33 cellular contexts compared by ENCODE assay signal in genomic region chr1:42748461-42749410, GRCh38. TPM values are rescaled to one million over a fixed set of nuclear protein-coding genes. Genes with fewer than 3 reads are reported as not detected.
A peak's percentile ranks its signal among the peaks of the same experiment; 100 is the strongest.
DNase-seq lines count a peak whose midpoint lies in the region; TF ChIP-seq lines count a peak whose summit lies in the region.
"Had no signal": no experiment of that assay in that cellular context is flagged by ENCODE, and none has a peak within 500 bp of the region (broad histone marks: within the 10 kb centered on the region; RNA-seq: fewer than 3 reads in every experiment).

No MANE protein-coding gene starts in this region.

- POLR2A ChIA-PET in RWPE1 (lab: Yijun Ruan, JAX; ENCODE audit: low non-redundant PET), result no interaction called here
- POLR2A ChIA-PET in activated CD4-positive, alpha-beta memory T cell treated with anti-CD3 and anti-CD28 coated beads, Interleukin-2, amount 10 ng/mL, durations not matched to agents 7 days and 5 days (lab: Charles Lee), result interaction anchor here (2.0 to 2.1 kb wide), 2 partner anchors 18 kb away, joined by 7 to 9 read pairs; partner anchors contain the start of genes C1orf50 and P3H1

- peaks cover 4% of the 10 kb centered on the region for H3K9me3 Mint-ChIP-seq in endothelial cell (ENCODE audit: unreplicated experiment)
- H3K9me3 Mint-ChIP-seq in activated CD4-positive, alpha-beta memory T cell treated with anti-CD3 and anti-CD28 coated beads, Interleukin-2, amount 10 ng/mL, durations not matched to agents 7 days and 5 days, result no peaks in the 10 kb centered on the region
- H3K9me3 Mint-ChIP-seq: activated CD4-positive, alpha-beta memory T cell treated with anti-CD3 and anti-CD28 coated beads for 36 hours; activated naive CD8-positive, alpha-beta T cell treated with anti-CD3 and anti-CD28 coated beads, Interleukin-2, amount 50 U/mL, for 24 hours; CD4-positive, alpha-beta T cell; natural killer cell treated with Interleukin-12 subunit alpha and Interleukin-12 subunit beta and Interleukin-15 and Interleukin-18, amount 100 ng/mL, for 72 hours had no signal

- DNase-seq in NOMO-1 treated with DMSO at 0.1 percent for 48 hours (lab: John Stamatoyannopoulos, UW; ENCODE audit: unreplicated experiment), result peak; percentile 26
- no peak for DNase-seq in NOMO-1 treated with dmso at 0.1 percent for 144 hours (lab: John Stamatoyannopoulos, UW; ENCODE audit: unreplicated experiment)
- no peak for DNase-seq in RWPE1 (ENCODE audit: low spot score)
- no peak for DNase-seq in endothelial cell (ENCODE audit: low spot score)
- DNase-seq in spleen, result no peak
- no peak for DNase-seq in GM03348 (ENCODE audit: low spot score)
- DNase-seq in activated CD4-positive, alpha-beta memory T cell treated with anti-CD3 and anti-CD28 coated beads, Interleukin-2, amount 10 ng/mL, durations not matched to agents 7 days and 5 days, result no peak
- no peak for DNase-seq in DMS 273 treated with DMSO at 0.1 percent for 48 hours (lab: John Stamatoyannopoulos, UW)
- DNase-seq: activated CD4-positive, alpha-beta memory T cell treated with anti-CD3 and anti-CD28 coated beads for 36 hours; activated effector memory CD4-positive, alpha-beta T cell treated with Interleukin-2 at 50 U/mL for 16 hours; activated naive CD8-positive, alpha-beta T cell treated with anti-CD3 and anti-CD28 coated beads, Interleukin-2, amount 50 U/mL, for 24 hours; CD4-positive, alpha-beta T cell; cerebellar nuclear complex; IMR-90; midbrain; NCI-H1048; NCI-H1694 treated with DMSO at 0.1 percent for 48 hours; NCI-H2171; NCI-H510A; OCI-M1; SK-N-SH; stimulated activated CD4-positive, alpha-beta T cell treated with anti-CD3 and anti-CD28 coated beads, Interleukin-2, amount 100 ng/mL, for 24 hours had no signal

- H3K4me1 ChIP-seq in spleen, result peaks cover 0 to 42% (median 11%) of the 10 kb centered on the region in 6 donors
- H3K4me1 ChIP-seq: vagina had no signal

- peaks cover 8 to 79% (median 50%) of the 10 kb centered on the region in 6 donors for H3K36me3 ChIP-seq in spleen

- H3K36me3 Mint-ChIP-seq in endothelial cell (ENCODE audit: low read depth, unreplicated experiment), result peaks cover 60% of the 10 kb centered on the region
- peaks cover 46% of the 10 kb centered on the region for H3K36me3 Mint-ChIP-seq in activated CD4-positive, alpha-beta memory T cell treated with anti-CD3 and anti-CD28 coated beads, Interleukin-2, amount 10 ng/mL, durations not matched to agents 7 days and 5 days (ENCODE audit: low read depth)

- H3K4me3 ChIP-seq in spleen, result no peak overlapping the region
- H3K4me3 ChIP-seq: smooth muscle cell, vagina had no signal

- H3K27me3 ChIP-seq in spleen (replicated peaks in 1 of 7), result no peaks in the 10 kb centered on the region
- H3K27me3 ChIP-seq: vagina had no signal

- no peaks in the 10 kb centered on the region for H3K9me3 ChIP-seq in spleen
- H3K9me3 ChIP-seq: SK-N-SH, vagina had no signal

- H3K4me3 Mint-ChIP-seq in endothelial cell (ENCODE audit: unreplicated experiment), result peak overlapping the region; percentile 81
- H3K4me3 Mint-ChIP-seq in activated CD4-positive, alpha-beta memory T cell treated with anti-CD3 and anti-CD28 coated beads, Interleukin-2, amount 10 ng/mL, durations not matched to agents 7 days and 5 days, result no peak overlapping the region
- H3K4me3 Mint-ChIP-seq: activated CD4-positive, alpha-beta memory T cell treated with anti-CD3 and anti-CD28 coated beads for 36 hours; activated naive CD8-positive, alpha-beta T cell treated with anti-CD3 and anti-CD28 coated beads, Interleukin-2, amount 50 U/mL, for 24 hours; CD4-positive, alpha-beta T cell; natural killer cell treated with Interleukin-12 subunit alpha and Interleukin-12 subunit beta and Interleukin-15 and Interleukin-18, amount 100 ng/mL, for 72 hours had no signal

- H3K27ac Mint-ChIP-seq in endothelial cell (ENCODE audit: unreplicated experiment), result no peak overlapping the region
- no peak overlapping the region for H3K27ac Mint-ChIP-seq in activated CD4-positive, alpha-beta memory T cell treated with anti-CD3 and anti-CD28 coated beads, Interleukin-2, amount 10 ng/mL, durations not matched to agents 7 days and 5 days
- H3K27ac Mint-ChIP-seq: activated CD4-positive, alpha-beta memory T cell treated with anti-CD3 and anti-CD28 coated beads for 36 hours; activated naive CD8-positive, alpha-beta T cell treated with anti-CD3 and anti-CD28 coated beads, Interleukin-2, amount 50 U/mL, for 24 hours; CD4-positive, alpha-beta T cell; natural killer cell treated with Interleukin-12 subunit alpha and Interleukin-12 subunit beta and Interleukin-15 and Interleukin-18, amount 100 ng/mL, for 72 hours had no signal

- TF ChIP-seq POLR2A in spleen (IDR thresholded peaks at IDR 0.05), result no peak

- no peak for TF ChIP-seq CTCF in RWPE1 (conservative IDR thresholded peaks at IDR 0.05; ENCODE audit: low read depth)
- TF ChIP-seq CTCF in endothelial cell (IDR thresholded peaks at IDR 0.05; ENCODE audit: unreplicated experiment), result no peak
- no peak for TF ChIP-seq CTCF in spleen (IDR thresholded peaks at IDR 0.05 in 8 of 11, conservative IDR thresholded peaks at IDR 0.05 in 3 of 11)

- H3K27me3 Mint-ChIP-seq in endothelial cell (ENCODE audit: unreplicated experiment), result peaks cover 9% of the 10 kb centered on the region
- no peaks in the 10 kb centered on the region for H3K27me3 Mint-ChIP-seq in activated CD4-positive, alpha-beta memory T cell treated with anti-CD3 and anti-CD28 coated beads, Interleukin-2, amount 10 ng/mL, durations not matched to agents 7 days and 5 days
- H3K27me3 Mint-ChIP-seq: activated CD4-positive, alpha-beta memory T cell treated with anti-CD3 and anti-CD28 coated beads for 36 hours; activated naive CD8-positive, alpha-beta T cell treated with anti-CD3 and anti-CD28 coated beads, Interleukin-2, amount 50 U/mL, for 24 hours; CD4-positive, alpha-beta T cell; natural killer cell treated with Interleukin-12 subunit alpha and Interleukin-12 subunit beta and Interleukin-15 and Interleukin-18, amount 100 ng/mL, for 72 hours had no signal

- H3K4me1 Mint-ChIP-seq in endothelial cell (ENCODE audit: unreplicated experiment), result no peaks in the 10 kb centered on the region
- H3K4me1 Mint-ChIP-seq in activated CD4-positive, alpha-beta memory T cell treated with anti-CD3 and anti-CD28 coated beads, Interleukin-2, amount 10 ng/mL, durations not matched to agents 7 days and 5 days, result no peaks in the 10 kb centered on the region
- H3K4me1 Mint-ChIP-seq: activated naive CD8-positive, alpha-beta T cell treated with anti-CD3 and anti-CD28 coated beads, Interleukin-2, amount 50 U/mL, for 24 hours had no signal

- WGBS in spleen, 5 donors, result 64 to 87% (median 67%) methylated on average over 13 to 14 of the region's 14 CpGs

- intact Hi-C loops in spleen (cut with DNase I; ENCODE audit: low total_unique reads), result loop anchor here (5.0 kb wide), 1 partner anchor 171 kb away; no protein-coding TSS in a partner anchor

- peak overlapping the region; percentile 45 for H3K27ac ChIP-seq in RWPE1
- peak overlapping the region in 6 of 8 donors; percentile 20 to 65 (median 54) for H3K27ac ChIP-seq in spleen
- H3K27ac ChIP-seq: 22Rv1, vagina had no signal

- CTCF ChIA-PET in RWPE1 (lab: Yijun Ruan, JAX), result interaction anchor here (0.6 kb wide), 2 partner anchors 547 to 1924 kb away, joined by 3 read pairs; no protein-coding TSS in a partner anchor
- CTCF ChIA-PET in activated CD4-positive, alpha-beta memory T cell treated with anti-CD3 and anti-CD28 coated beads, Interleukin-2, amount 10 ng/mL, durations not matched to agents 7 days and 5 days (lab: Charles Lee), result no interaction called here

RNA-seq across cellular contexts. Expression of gene CLDN19, which starts 8.7 kb away (rescaled TPM):
- total RNA-seq in endothelial cell (ENCODE audit: unreplicated experiment), result not detected
- total RNA-seq in spleen, result under 1 TPM in 1 of 7 donors, not detected in 6; 0.28 TPM
- under 1 TPM in 1 of 3 donors, not detected in 2; 0.26 TPM for polyA plus RNA-seq in spleen
- total RNA-seq in activated CD4-positive, alpha-beta memory T cell treated with anti-CD3 and anti-CD28 coated beads, Interleukin-2, amount 10 ng/mL, durations not matched to agents 7 days and 5 days, result not detected
- total RNA-seq: activated CD4-positive, alpha-beta memory T cell treated with anti-CD3 and anti-CD28 coated beads for 36 hours; CD4-positive, alpha-beta T cell; endothelial cell of umbilical vein; glomerular endothelial cell; H4; IMR-90; natural killer cell treated with Interleukin-12 subunit alpha and Interleukin-12 subunit beta and Interleukin-15 and Interleukin-18, amount 100 ng/mL, for 72 hours; osteocyte; temporal lobe; vagina had no signal
- polyA plus RNA-seq: endothelial cell of umbilical vein, IMR-90, SK-N-SH had no signal

RNA-seq across cellular contexts. Expression of gene P3H1, which starts 18.1 kb away (rescaled TPM):
- total RNA-seq in endothelial cell (ENCODE audit: unreplicated experiment), result 178 TPM
- total RNA-seq in spleen, result 10 to 100 TPM; 38.4 to 55.8 (median 41.5) TPM
- polyA plus RNA-seq in spleen, result 10 to 100 TPM; 35.1 to 51.6 (median 47.3) TPM
- 10 to 100 TPM; 40.1 to 43.3 TPM for total RNA-seq in activated CD4-positive, alpha-beta memory T cell treated with anti-CD3 and anti-CD28 coated beads, Interleukin-2, amount 10 ng/mL, durations not matched to agents 7 days and 5 days

RNA-seq across cellular contexts. Expression of gene C1orf50, which starts 18.3 kb away (rescaled TPM):
- total RNA-seq in endothelial cell (ENCODE audit: unreplicated experiment) (11.3 TPM), spleen (1 to 10 TPM; 3.1 to 9.8 (median 5.1) TPM)
- polyA plus RNA-seq in spleen, result 1 to 10 TPM; 1.5 to 3.4 (median 3.4) TPM
- 1 to 10 TPM; 7.1 to 7.2 TPM for total RNA-seq in activated CD4-positive, alpha-beta memory T cell treated with anti-CD3 and anti-CD28 coated beads, Interleukin-2, amount 10 ng/mL, durations not matched to agents 7 days and 5 days

RNA-seq across cellular contexts. Expression of gene TMEM269, which starts 36.1 kb away (rescaled TPM):
- 0.38 TPM for total RNA-seq in endothelial cell (ENCODE audit: unreplicated experiment)
- total RNA-seq in spleen, result 1 to 10 TPM in 1 of 7 donors, under 1 TPM in 5, not detected in 1; 0.23 to 1.6 (median 0.27) TPM
- under 1 TPM; 0.03 to 0.09 (median 0.06) TPM for polyA plus RNA-seq in spleen
- total RNA-seq in activated CD4-positive, alpha-beta memory T cell treated with anti-CD3 and anti-CD28 coated beads, Interleukin-2, amount 10 ng/mL, durations not matched to agents 7 days and 5 days, result not detected
- total RNA-seq: endothelial cell of umbilical vein, glomerular endothelial cell, IMR-90, renal cortical epithelial cell, vagina had no signal
- polyA plus RNA-seq: IMR-90, liver had no signal
